Comparison of ENCODE assay signal across 10 cellular contexts in genomic region chr1:44820945-44821715, GRCh38. TPM values are rescaled to one million over a fixed set of nuclear protein-coding genes. Genes with fewer than 3 reads are reported as not detected.
A peak's percentile ranks its signal among the peaks of the same experiment; 100 is the strongest.
DNase-seq lines count a peak whose midpoint lies in the region; ATAC-seq and TF ChIP-seq lines count a peak whose summit lies in the region.
"Had no signal": no experiment of that assay in that cellular context is flagged by ENCODE, and none has a peak within 500 bp of the region (broad histone marks: within the 10 kb centered on the region; RNA-seq: fewer than 3 reads in every experiment).

No MANE protein-coding gene starts in this region.

- H3K27me3 ChIP-seq in BLaER1 (no peaks in the 10 kb centered on the region), duodenal mucosa (ENCODE audit: control insufficient read depth in 1 of 2, insufficient read depth in 2 of 2, low read length in 2 of 2) (no peaks in the 10 kb centered on the region)

- H3K4me1 ChIP-seq in BLaER1 (peaks cover 29% of the 10 kb centered on the region), duodenal mucosa (ENCODE audit: control insufficient read depth in 1 of 2, insufficient read depth in 2 of 2, low read length in 2 of 2) (peaks cover 6 to 7% of the 10 kb centered on the region in 2 donors)

- H3K36me3 Mint-ChIP-seq in osteocyte (ENCODE audit: unreplicated experiment) = peaks cover 2% of the 10 kb centered on the region

- no peaks in the 10 kb centered on the region for H3K36me3 ChIP-seq in BLaER1
- no peaks in the 10 kb centered on the region for H3K36me3 ChIP-seq in KOPT-K1 (ENCODE audit: insufficient read depth, low read length)
- no peaks in the 10 kb centered on the region for H3K36me3 ChIP-seq in duodenal mucosa (ENCODE audit: control insufficient read depth in 1 of 2, insufficient read depth in 2 of 2, low read length in 2 of 2)

- H3K9me3 ChIP-seq in BLaER1 (no peaks in the 10 kb centered on the region), KOPT-K1 (ENCODE audit: insufficient read depth, low read length, poor library complexity, severe bottlenecking) (no peaks in the 10 kb centered on the region), duodenal mucosa (ENCODE audit: control insufficient read depth in 1 of 2, low read length in 2 of 2) (no peaks in the 10 kb centered on the region)

- no peaks in the 10 kb centered on the region for H3K27me3 Mint-ChIP-seq in osteocyte (ENCODE audit: unreplicated experiment)

- no peak for DNase-seq in osteocyte (ENCODE audit: extremely low spot score, unreplicated experiment)
- DNase-seq in cerebellar nuclear complex (lab: John Stamatoyannopoulos, UW) = no peak
- no peak for DNase-seq in mesenteric fat pad (ENCODE audit: low spot score)
- DNase-seq in NCI-H187 treated with DMSO at 0.1 percent for 48 hours (lab: John Stamatoyannopoulos, UW) = no peak
- DNase-seq: activated CD4-positive, CD25-positive, alpha-beta regulatory T cell treated with anti-CD3 and anti-CD28 coated beads, Interleukin-2, amount 50 U/mL, for 72 hours; NCI-H524 had no signal

- H4K20me1 ChIP-seq in BLaER1 = no peaks in the 10 kb centered on the region

- no peak overlapping the region for H3K4me3 Mint-ChIP-seq in osteocyte (ENCODE audit: unreplicated experiment)

- H3K4me1 Mint-ChIP-seq in osteocyte (ENCODE audit: unreplicated experiment) = peaks cover 30% of the 10 kb centered on the region

- peak overlapping the region; percentile 94 for H3K27ac Mint-ChIP-seq in osteocyte (ENCODE audit: unreplicated experiment)

- H3K4me3 ChIP-seq in BLaER1 = peak overlapping the region; percentile 66
- H3K4me3 ChIP-seq in duodenal mucosa (ENCODE audit: low read depth in 1 of 2, low read length in 2 of 2) = peak overlapping the region; percentile 80 to 85

- ATAC-seq in GM21786 (IDR thresholded peaks at IDR 0.05; ENCODE audit: unreplicated experiment) = no peak

- no peaks in the 10 kb centered on the region for H3K9me3 Mint-ChIP-seq in osteocyte (ENCODE audit: unreplicated experiment)

- H3K9ac ChIP-seq in BLaER1 (peak overlapping the region; percentile 97; the same call in 1 of the 2 replicates), duodenal mucosa (ENCODE audit: low read depth in 1 of 2, low read length in 2 of 2) (peak overlapping the region; percentile 94 to 98)

- H3K4me2 ChIP-seq in BLaER1 = peak overlapping the region; percentile 98

- TF ChIP-seq CTCF in osteocyte (IDR thresholded peaks at IDR 0.05) = no peak

- H3K27ac ChIP-seq in BLaER1 (0 out of 2 replicates have a peak overlapping the region, but pooled peaks have one; percentile 99), KOPT-K1 (ENCODE audit: low read depth, low read length, poor library complexity, severe bottlenecking) (peak overlapping the region; percentile 99), duodenal mucosa (ENCODE audit: low read depth, low read length) (no peak overlapping the region)

RNA-seq across cellular contexts. Expression of gene BTBD19, which starts 12.8 kb away (rescaled TPM):
- total RNA-seq in osteocyte = 39.1 and 51.2 TPM in 2 replicates
- 26.1 TPM for total RNA-seq in mesenteric fat pad

RNA-seq across cellular contexts. Expression of gene DYNLT4, which starts 14.0 kb away (rescaled TPM):
- total RNA-seq in osteocyte (0.48 TPM in 1 of 2 replicates, not detected in the other), mesenteric fat pad (not detected)

RNA-seq across cellular contexts. Expression of gene PLK3, which starts 21.0 kb away (rescaled TPM):
- total RNA-seq in osteocyte (43.8 and 57.1 TPM in 2 replicates), mesenteric fat pad (78.0 TPM)

RNA-seq across cellular contexts. Expression of gene PTCH2, which starts 21.9 kb away (rescaled TPM):
- total RNA-seq in osteocyte = 1.4 TPM in 2 replicates
- 0.93 TPM for total RNA-seq in mesenteric fat pad

RNA-seq across cellular contexts. Expression of gene BEST4, which starts 33.2 kb away (rescaled TPM):
- total RNA-seq in osteocyte (0.18 and 0.48 TPM in 2 replicates), mesenteric fat pad (0.19 TPM)
